In genomic region chr2:54656863-54657262, GRCh38 we compare ENCODE assay signal across 17 cellular contexts.
DNase-seq lines count a peak whose midpoint lies in the region; ATAC-seq and TF ChIP-seq lines count a peak whose summit lies in the region.
"Had no signal": no experiment of that assay in that cellular context is flagged by ENCODE, and none has a peak within 500 bp of the region (broad histone marks: within the 10 kb centered on the region; RNA-seq: fewer than 3 reads in every experiment).

No MANE protein-coding gene starts in this region.

- no peak overlapping the region for H3K4me2 ChIP-seq in mammary epithelial cell (ENCODE audit: insufficient read depth, low read depth, low read length)
- H3K4me2 ChIP-seq: A549; BLaER1 treated with 17β-estradiol and CSF1 and Interleukin-3, amounts not matched to agents 10 nM and 100 nM had no signal

- ATAC-seq in WTC11 (no peak), gastrocnemius medialis (no peak)
- ATAC-seq in CD4-positive, alpha-beta T cell (ENCODE audit: poor library complexity): no peak

- BruUV-seq in Caco-2 (replicated peaks; lab: Mats Ljungman, UMichigan) (no TSS peak), mammary epithelial cell (replicated peaks; lab: Mats Ljungman, UMichigan) (no TSS peak)

- H3K4me1 Mint-ChIP-seq in Caco-2 (ENCODE audit: low read depth, unreplicated experiment): peaks cover 8% of the 10 kb centered on the region
- no peaks in the 10 kb centered on the region for H3K4me1 Mint-ChIP-seq in WTC11
- H3K4me1 Mint-ChIP-seq in CD4-positive, alpha-beta T cell (ENCODE audit: low read depth): no peaks in the 10 kb centered on the region

- H3K36me3 Mint-ChIP-seq in Caco-2 (ENCODE audit: insufficient read depth, unreplicated experiment): peaks cover 99% of the 10 kb centered on the region
- peaks cover 95% of the 10 kb centered on the region for H3K36me3 Mint-ChIP-seq in WTC11
- peaks cover 99% of the 10 kb centered on the region for H3K36me3 Mint-ChIP-seq in CD4-positive, alpha-beta T cell (ENCODE audit: low read depth)

- DNase-seq in Caco-2 (no peak), WTC11 (ENCODE audit: low spot score) (no peak), esophagus muscularis mucosa (ENCODE audit: extremely low spot score) (no peak), gastrocnemius medialis (no peak), SJCRH30 (no peak), mammary epithelial cell (no peak)
- DNase-seq in CD4-positive, alpha-beta T cell: no peak
- DNase-seq: DMS79, GF-D8, NCI-H2081 treated with DMSO at 0.1 percent for 48 hours, NCI-H2171, NCI-H510A had no signal

- POLR2A ChIA-PET in Caco-2 (lab: Charles Lee) (no interaction called here), WTC11 (lab: Charles Lee) (no interaction called here)
- POLR2A ChIA-PET in CD4-positive, alpha-beta T cell (lab: Charles Lee): no interaction called here

- H2AFZ ChIP-seq in mammary epithelial cell (ENCODE audit: low read depth, low read length): no peak overlapping the region

- CTCF ChIA-PET in Caco-2 (lab: Charles Lee): interaction anchor here (1.1 kb wide), 1 partner anchor 48 kb away, joined by 6 read pairs; no protein-coding TSS in a partner anchor
- CTCF ChIA-PET in WTC11 (lab: Charles Lee): interaction anchor here (0.6 to 2.2 kb wide), 4 partner anchors 8 to 133 kb away, joined by 3 to 13 read pairs (median 5); no protein-coding TSS in a partner anchor
- CTCF ChIA-PET in mammary epithelial cell (lab: Charles Lee; ENCODE audit: low non-redundant PET): no interaction called here
- CTCF ChIA-PET in CD4-positive, alpha-beta T cell (lab: Charles Lee): interaction anchor here (1.5 kb wide), 1 partner anchor 47 kb away, joined by 3 read pairs; no protein-coding TSS in a partner anchor

- TF ChIP-seq EP300 in esophagus muscularis mucosa (IDR thresholded peaks at IDR 0.05): no peak

- dilution Hi-C loops in mammary epithelial cell (cut with HindIII; ENCODE audit: low sequenced_read_pairs): loop anchor here (5.0 kb wide), 2 partner anchors 50 to 95 kb away; no protein-coding TSS in a partner anchor

- H3K4me3 Mint-ChIP-seq in Caco-2 (ENCODE audit: unreplicated experiment) (no peak overlapping the region), WTC11 (no peak overlapping the region)
- no peak overlapping the region for H3K4me3 Mint-ChIP-seq in CD4-positive, alpha-beta T cell
- H3K4me3 Mint-ChIP-seq: CD4-positive, alpha-beta memory T cell had no signal

- H3K9me3 Mint-ChIP-seq in Caco-2 (ENCODE audit: unreplicated experiment): no peaks in the 10 kb centered on the region
- no peaks in the 10 kb centered on the region for H3K9me3 Mint-ChIP-seq in WTC11
- H3K9me3 Mint-ChIP-seq in CD4-positive, alpha-beta T cell: no peaks in the 10 kb centered on the region
- H3K9me3 Mint-ChIP-seq: CD4-positive, alpha-beta memory T cell had no signal

- H3K4me1 ChIP-seq in Caco-2 (no peaks in the 10 kb centered on the region), esophagus muscularis mucosa (peaks cover 13 to 27% (median 21%) of the 10 kb centered on the region in 4 donors), gastrocnemius medialis (peaks cover 4 to 8% of the 10 kb centered on the region in 2 donors), SJCRH30 (no peaks in the 10 kb centered on the region), mammary epithelial cell (ENCODE audit: insufficient read depth, low read length) (no peaks in the 10 kb centered on the region)
- H3K4me1 ChIP-seq: BLaER1 treated with 17β-estradiol and CSF1 and Interleukin-3, amounts not matched to agents 10 nM and 100 nM had no signal

- no peak overlapping the region for H3K9ac ChIP-seq in mammary epithelial cell (ENCODE audit: insufficient read depth, low read length)
- H3K9ac ChIP-seq: BLaER1 treated with 17β-estradiol and CSF1 and Interleukin-3, amounts not matched to agents 10 nM and 100 nM had no signal

- no peaks in the 10 kb centered on the region for H3K79me2 ChIP-seq in mammary epithelial cell (ENCODE audit: insufficient read depth, low read length)

- H3K27me3 Mint-ChIP-seq in Caco-2 (ENCODE audit: insufficient read depth, unreplicated experiment): no peaks in the 10 kb centered on the region
- no peaks in the 10 kb centered on the region for H3K27me3 Mint-ChIP-seq in WTC11 (ENCODE audit: low read depth)
- H3K27me3 Mint-ChIP-seq in CD4-positive, alpha-beta T cell: no peaks in the 10 kb centered on the region
- H3K27me3 Mint-ChIP-seq: CD4-positive, alpha-beta memory T cell had no signal

- H3K27ac Mint-ChIP-seq in Caco-2 (ENCODE audit: unreplicated experiment) (peak overlapping the region; percentile 76), WTC11 (peak overlapping the region; percentile 16; the same call in 1 of the 2 replicates)
- no peak overlapping the region for H3K27ac Mint-ChIP-seq in CD4-positive, alpha-beta T cell

- H3K27ac ChIP-seq in esophagus muscularis mucosa (replicated peaks in 1 of 4): peak overlapping the region in 3 of 4 donors; percentile 18 to 32 (median 25)
- peak overlapping the region in 3 of 4 donors; percentile 15 to 56 (median 46) for H3K27ac ChIP-seq in gastrocnemius medialis
- no peak overlapping the region for H3K27ac ChIP-seq in SJCRH30
- H3K27ac ChIP-seq in mammary epithelial cell (ENCODE audit: insufficient read depth, low read depth, low read length): no peak overlapping the region
- H3K27ac ChIP-seq in CD4-positive, alpha-beta T cell (ENCODE audit: low read depth, low read length): no peak overlapping the region
- H3K27ac ChIP-seq: A549; BLaER1 treated with 17β-estradiol and CSF1 and Interleukin-3, amounts not matched to agents 10 nM and 100 nM; SK-N-MC had no signal

- intact Hi-C loops in Caco-2 (cut with micrococcal nuclease; ENCODE audit: unreplicated experiment): loop anchor here (1.0 kb wide), 2 partner anchors 47 to 135 kb away; no protein-coding TSS in a partner anchor
- intact Hi-C loops in esophagus muscularis mucosa (cut with DNase I): no loop called here
- intact Hi-C loops in gastrocnemius medialis (cut with DNase I; ENCODE audit: low total_unique reads): loop anchor here (2.0 kb wide), 2 partner anchors 48 to 182 kb away; no protein-coding TSS in a partner anchor
- intact Hi-C loops in mammary epithelial cell (cut with micrococcal nuclease): loop anchor here (2.0 to 5.0 kb wide), 3 partner anchors 48 to 520 kb away; no protein-coding TSS in a partner anchor
- intact Hi-C loops in CD4-positive, alpha-beta T cell (cut with DNase I, micrococcal nuclease): loop anchor here in 1 of 2 experiments (2.0 to 5.0 kb wide), 2 partner anchors 132 to 180 kb away; no protein-coding TSS in a partner anchor

- peaks cover 9% of the 10 kb centered on the region for H3K36me3 ChIP-seq in Caco-2 (ENCODE audit: control insufficient read depth, insufficient read depth, low read length)
- H3K36me3 ChIP-seq in esophagus muscularis mucosa: peaks cover 70 to 100% (median 96%) of the 10 kb centered on the region in 4 donors
- peaks cover 5 to 88% of the 10 kb centered on the region in 2 donors for H3K36me3 ChIP-seq in gastrocnemius medialis
- peaks cover 90% of the 10 kb centered on the region for H3K36me3 ChIP-seq in SJCRH30
- peaks cover 51% of the 10 kb centered on the region for H3K36me3 ChIP-seq in mammary epithelial cell (ENCODE audit: insufficient read depth, low read length)

- H4K20me1 ChIP-seq in mammary epithelial cell (ENCODE audit: insufficient read depth, low read length): no peaks in the 10 kb centered on the region

- WGBS in esophagus muscularis mucosa: 96% methylated on average over 3 of the region's 3 CpGs
- 100% methylated on average over 3 of the region's 3 CpGs for WGBS in mammary epithelial cell (ENCODE audit: low coverage, missing lambda C conversion rate)

- no peak for TF ChIP-seq CTCF in Caco-2 (IDR thresholded peaks at IDR 0.05; ENCODE audit: insufficient read depth in 1 of 2, low read depth in 1 of 2, low read length in 1 of 2, severe bottlenecking in 1 of 2, unreplicated experiment in 1 of 2)
- no peak for TF ChIP-seq CTCF in WTC11 (IDR thresholded peaks at IDR 0.05)
- TF ChIP-seq CTCF in esophagus muscularis mucosa (IDR thresholded peaks at IDR 0.05): no peak
- no peak for TF ChIP-seq CTCF in gastrocnemius medialis (IDR thresholded peaks at IDR 0.05 in 4 of 5, conservative IDR thresholded peaks at IDR 0.05 in 1 of 5)
- TF ChIP-seq CTCF in mammary epithelial cell (conservative IDR thresholded peaks at IDR 0.05 in 1 of 2, IDR thresholded peaks at IDR 0.05 in 1 of 2; ENCODE audit: extremely low read depth in 1 of 2, insufficient read depth in 1 of 2, low read depth in 1 of 2, low read length in 2 of 2): no peak
- no peak for TF ChIP-seq CTCF in CD4-positive, alpha-beta T cell (IDR thresholded peaks at IDR 0.05)

- no peaks in the 10 kb centered on the region for H3K9me3 ChIP-seq in Caco-2
- H3K9me3 ChIP-seq in esophagus muscularis mucosa: no peaks in the 10 kb centered on the region
- no peaks in the 10 kb centered on the region for H3K9me3 ChIP-seq in gastrocnemius medialis
- no peaks in the 10 kb centered on the region for H3K9me3 ChIP-seq in SJCRH30 (replicated peaks)
- no peaks in the 10 kb centered on the region for H3K9me3 ChIP-seq in mammary epithelial cell (replicated peaks; ENCODE audit: insufficient read depth, low read length)
- H3K9me3 ChIP-seq in CD4-positive, alpha-beta T cell (ENCODE audit: control insufficient read depth, low read length): no peaks in the 10 kb centered on the region
- H3K9me3 ChIP-seq: A549; BLaER1 treated with 17β-estradiol and CSF1 and Interleukin-3, amounts not matched to agents 10 nM and 100 nM had no signal

- in situ Hi-C loops in gastrocnemius medialis (cut with MboI; ENCODE audit: low sequenced_read_pairs in 4 of 4) (loop anchor here in 2 of 4 donors (5.0 to 25.0 kb wide), 3 partner anchors 45 to 180 kb away; no protein-coding TSS in a partner anchor), mammary epithelial cell (cut with MboI; ENCODE audit: low sequenced_read_pairs in 2 of 2) (no loop called here)

- TF ChIP-seq POLR2A in esophagus muscularis mucosa (IDR thresholded peaks at IDR 0.05; ENCODE audit: low read depth) (no peak), gastrocnemius medialis (IDR thresholded peaks at IDR 0.05) (no peak)

- H3K27me3 ChIP-seq in Caco-2 (replicated peaks; ENCODE audit: control insufficient read depth, insufficient read depth, low read length) (no peaks in the 10 kb centered on the region), esophagus muscularis mucosa (no peaks in the 10 kb centered on the region), gastrocnemius medialis (no peaks in the 10 kb centered on the region), SJCRH30 (no peaks in the 10 kb centered on the region), mammary epithelial cell (ENCODE audit: insufficient read depth, low read length) (no peaks in the 10 kb centered on the region)
- H3K27me3 ChIP-seq in CD4-positive, alpha-beta T cell (ENCODE audit: control insufficient read depth, insufficient read depth, low read length): no peaks in the 10 kb centered on the region
- H3K27me3 ChIP-seq: BLaER1 treated with 17β-estradiol and CSF1 and Interleukin-3, amounts not matched to agents 10 nM and 100 nM had no signal

- no peak overlapping the region for H3K4me3 ChIP-seq in Caco-2 (ENCODE audit: low read depth, low read length)
- no peak overlapping the region for H3K4me3 ChIP-seq in esophagus muscularis mucosa
- no peak overlapping the region for H3K4me3 ChIP-seq in gastrocnemius medialis
- H3K4me3 ChIP-seq in SJCRH30: no peak overlapping the region
- no peak overlapping the region for H3K4me3 ChIP-seq in mammary epithelial cell (replicated peaks in 1 of 3; ENCODE audit: insufficient read depth in 1 of 3, low read depth in 2 of 3, low read length in 3 of 3)
- H3K4me3 ChIP-seq: A549; BLaER1 treated with 17β-estradiol and CSF1 and Interleukin-3, amounts not matched to agents 10 nM and 100 nM; K562; SK-N-MC had no signal

Comparison
In these comparisons a context has a peak if more than half of its experiments do, and no peak if none do; other contexts are left out.
1. H3K27ac ChIP-seq: peak in esophagus muscularis mucosa (3 of 4) and gastrocnemius medialis (3 of 4); none in SJCRH30 (single experiment), mammary epithelial cell (single experiment) and CD4-positive, alpha-beta T cell (single experiment).